In genomic region chr10:95430231-95430951, GRCh38 we compare ENCODE assay signal across 1 cellular context.
TF ChIP-seq lines count a peak whose summit lies in the region.

No MANE protein-coding gene starts in this region.

TF ChIP-seq in GM12878, 131 proteins besides CTCF, POLR2A, EP300 and RAD21 (continued from another document):
- TF ChIP-seq TCF12 (IDR thresholded peaks at IDR 0.05; ENCODE audit: low read depth, low read length) (peak; percentile 65; the same call in 1 of the 2 replicates), CREB1 (IDR thresholded peaks at IDR 0.05; ENCODE audit: low read depth) (peak; percentile 83), BHLHE40 (IDR thresholded peaks at IDR 0.05; ENCODE audit: borderline replicate concordance in 1 of 2, low read depth in 2 of 2, low read length in 1 of 2) (peak in 1 of 2 experiments; percentile 31; a peak in 1 of 4 replicates), EED (IDR thresholded peaks at IDR 0.05; ENCODE audit: low read depth) (peak; percentile 44; the same call in 1 of the 2 replicates), ATF2 (IDR thresholded peaks at IDR 0.05; ENCODE audit: low read length) (peak; percentile 66; the same call in 1 of the 2 replicates), ZNF384 (IDR thresholded peaks at IDR 0.05; ENCODE audit: borderline replicate concordance, low read depth, low read length) (peak; percentile 54; the same call in 1 of the 2 replicates)
